Comparison of ENCODE assay signal across 8 cellular contexts in the genomic region with DNA sequence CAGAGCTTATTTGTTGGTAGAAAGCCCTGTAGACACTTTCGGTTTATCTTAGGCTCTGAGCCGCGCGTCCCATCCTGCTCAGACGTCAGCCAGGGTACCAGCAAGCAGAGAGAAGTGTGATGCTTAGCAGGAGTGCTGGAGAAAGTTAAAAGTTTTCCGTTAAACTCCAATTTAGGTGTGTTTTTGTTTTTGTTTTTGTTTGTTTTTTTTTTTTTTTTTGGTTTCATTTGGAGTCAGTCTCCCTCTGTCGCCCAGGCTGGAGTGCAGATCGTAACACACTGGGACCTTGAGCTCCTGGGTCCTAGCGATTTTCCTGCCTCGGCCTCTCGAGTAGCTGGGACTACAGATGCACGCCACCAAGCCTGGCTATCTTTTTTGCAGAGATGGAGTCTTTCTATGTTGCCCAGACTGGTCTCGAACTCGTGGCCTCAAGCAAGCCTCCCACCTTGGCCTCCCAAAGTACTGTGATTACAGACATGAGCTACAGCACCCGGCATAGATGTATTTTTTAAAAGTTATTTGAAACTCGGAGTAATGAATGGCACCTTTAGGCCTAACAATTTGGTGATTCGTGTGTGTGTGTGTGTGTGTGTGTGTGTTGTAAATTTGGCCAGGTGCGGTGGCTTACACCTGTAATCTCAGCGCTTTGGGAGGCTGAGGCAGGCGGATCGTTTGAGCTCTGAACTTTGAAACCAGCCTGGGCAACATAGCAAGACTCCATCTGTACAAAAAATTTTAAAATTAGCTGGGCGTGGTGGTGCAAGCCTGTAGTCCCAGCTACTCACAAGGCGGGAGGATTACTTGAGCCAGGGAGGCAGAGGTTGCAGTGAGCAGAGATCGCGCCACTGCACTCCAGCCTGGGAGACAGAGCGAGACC. TPM values are rescaled to one million over a fixed set of nuclear protein-coding genes. Genes with fewer than 3 reads are reported as not detected.
DNase-seq lines count a peak whose midpoint lies in the region; ATAC-seq and TF ChIP-seq lines count a peak whose summit lies in the region.

No MANE protein-coding gene starts in this region.

- H3K27me3 ChIP-seq in heart right ventricle: no peaks in the 10 kb centered on the region
- H3K27me3 ChIP-seq in duodenal mucosa (ENCODE audit: control insufficient read depth in 1 of 2, insufficient read depth in 2 of 2, low read length in 2 of 2): no peaks in the 10 kb centered on the region
- peaks cover 20% of the 10 kb centered on the region for H3K27me3 ChIP-seq in neural progenitor cell

- H3K36me3 ChIP-seq in heart right ventricle (no peaks in the 10 kb centered on the region), OCI-LY7 (ENCODE audit: insufficient read depth, low read length) (peaks cover 3% of the 10 kb centered on the region; the same call in 1 of the 2 replicates), duodenal mucosa (ENCODE audit: control insufficient read depth in 1 of 2, insufficient read depth in 2 of 2, low read length in 2 of 2) (no peaks in the 10 kb centered on the region), neural progenitor cell (no peaks in the 10 kb centered on the region)

- H3K36me3 Mint-ChIP-seq in neural progenitor cell: no peaks in the 10 kb centered on the region

- H3K9me3 Mint-ChIP-seq in neural progenitor cell: no peaks in the 10 kb centered on the region

- H3K79me2 ChIP-seq in OCI-LY7 (ENCODE audit: insufficient read depth, low read depth, low read length) (peaks cover 26% of the 10 kb centered on the region; the same call in 1 of the 2 replicates), neural progenitor cell (ENCODE audit: low read depth) (no peaks in the 10 kb centered on the region)

- peak overlapping the region; percentile 96 for H3K4me3 Mint-ChIP-seq in neural progenitor cell

- peak overlapping the region; percentile 37 to 100 (median 95) for H3K4me3 ChIP-seq in heart right ventricle
- H3K4me3 ChIP-seq in OCI-LY7 (ENCODE audit: low read depth, low read length, poor library complexity, severe bottlenecking): peak overlapping the region; percentile 82
- peak overlapping the region; percentile 82 for H3K4me3 ChIP-seq in duodenal mucosa (ENCODE audit: low read depth in 1 of 2, low read length in 2 of 2)
- peak overlapping the region; percentile 84 for H3K4me3 ChIP-seq in neural progenitor cell

- WGBS in heart right ventricle, 2 donors: 60 to 61% methylated on average over 26 of the region's 26 CpGs

- H3K9me2 ChIP-seq in OCI-LY7 (ENCODE audit: insufficient read depth, low read length): no peaks in the 10 kb centered on the region

- H3K4me2 ChIP-seq in OCI-LY7 (ENCODE audit: low read length): peak overlapping the region; percentile 83
- H3K4me2 ChIP-seq in neural progenitor cell: peak overlapping the region; percentile 75

- POLR2A ChIA-PET in OCI-LY7 (lab: Charles Lee): interaction anchor here (0.6 to 2.7 kb wide), 11 partner anchors 9 to 1623 kb away, joined by 3 to 17 read pairs (median 3); no protein-coding TSS in a partner anchor

- H3K9me3 ChIP-seq in heart right ventricle: no peaks in the 10 kb centered on the region
- no peaks in the 10 kb centered on the region for H3K9me3 ChIP-seq in OCI-LY7 (ENCODE audit: low read length)
- no peaks in the 10 kb centered on the region for H3K9me3 ChIP-seq in duodenal mucosa (ENCODE audit: control insufficient read depth in 1 of 2, low read length in 2 of 2)
- H3K9me3 ChIP-seq in neural progenitor cell (ENCODE audit: low read depth): no peaks in the 10 kb centered on the region

- BruUV-seq in OCI-LY7 (replicated peaks; lab: Mats Ljungman, UMichigan): TSS peak; percentile 73

- ATAC-seq in heart right ventricle: peak in 2 of 8 donors; percentile 1 to 31
- no peak for ATAC-seq in left ventricle myocardium superior
- no peak for ATAC-seq in HG02610 (IDR thresholded peaks at IDR 0.05; ENCODE audit: unreplicated experiment)
- ATAC-seq in GM19324 (IDR thresholded peaks at IDR 0.05; ENCODE audit: low FRiP score, unreplicated experiment): no peak

- H3K4me1 ChIP-seq in heart right ventricle: peaks cover under 1 to 32% (median 22%) of the 10 kb centered on the region in 9 donors
- peaks cover 63% of the 10 kb centered on the region for H3K4me1 ChIP-seq in OCI-LY7 (ENCODE audit: insufficient read depth, low read length, poor library complexity, severe bottlenecking)
- peaks cover 19 to 26% of the 10 kb centered on the region in 2 donors for H3K4me1 ChIP-seq in duodenal mucosa (ENCODE audit: control insufficient read depth in 1 of 2, insufficient read depth in 2 of 2, low read length in 2 of 2)
- H3K4me1 ChIP-seq in neural progenitor cell: peaks cover 3% of the 10 kb centered on the region

- TF ChIP-seq CTCF in heart right ventricle (IDR thresholded peaks at IDR 0.05) (no peak), OCI-LY7 (conservative IDR thresholded peaks at IDR 0.05; ENCODE audit: low read length) (no peak), neural progenitor cell (IDR thresholded peaks at IDR 0.05) (no peak)

- peaks cover 29% of the 10 kb centered on the region for H3K27me3 Mint-ChIP-seq in neural progenitor cell (ENCODE audit: insufficient read depth, low read depth)

- CTCF ChIA-PET in OCI-LY7 (lab: Charles Lee; ENCODE audit: unreplicated experiment): no interaction called here

- DNase-seq in heart right ventricle (no peak), left ventricle myocardium superior (no peak), OCI-LY7 (ENCODE audit: low spot score) (peak; percentile 88), neural progenitor cell (ENCODE audit: low spot score) (no peak), HK-2 (ENCODE audit: unreplicated experiment) (no peak)

- intact Hi-C loops in heart right ventricle (cut with DNase I) (loop anchor here in 4 of 10 donors (5.0 to 10.0 kb wide), 3 partner anchors 73 to 125 kb away; no protein-coding TSS in a partner anchor), left ventricle myocardium superior (cut with micrococcal nuclease) (no loop called here), OCI-LY7 (cut with micrococcal nuclease; ENCODE audit: unreplicated experiment) (loop anchor here (1.0 to 10.0 kb wide), 5 partner anchors 15 to 215 kb away; no protein-coding TSS in a partner anchor)

- H3K27ac Mint-ChIP-seq in neural progenitor cell: peak overlapping the region; percentile 96

- H2AFZ ChIP-seq in OCI-LY7 (ENCODE audit: low read length) (peak overlapping the region; percentile 55; the same call in 1 of the 2 replicates), neural progenitor cell (replicated peaks) (peak overlapping the region; percentile 74)

- peaks cover 30% of the 10 kb centered on the region for H3F3A ChIP-seq in neural progenitor cell (ENCODE audit: low read depth)

- no peaks in the 10 kb centered on the region for H4K20me1 ChIP-seq in OCI-LY7 (ENCODE audit: insufficient read depth, low read length)
- H4K20me1 ChIP-seq in neural progenitor cell (ENCODE audit: low read depth): peaks cover 9% of the 10 kb centered on the region

- peak overlapping the region; percentile 68 to 80 for H3K9ac ChIP-seq in duodenal mucosa (ENCODE audit: low read depth in 1 of 2, low read length in 2 of 2)
- H3K9ac ChIP-seq in neural progenitor cell: peak overlapping the region; percentile 1

- H3K4me1 Mint-ChIP-seq in neural progenitor cell: peaks cover 29% of the 10 kb centered on the region

- H3K27ac ChIP-seq in heart right ventricle (peak overlapping the region; percentile 70 to 95 (median 88)), OCI-LY7 (ENCODE audit: low read depth, low read length, poor library complexity, severe bottlenecking) (peak overlapping the region; percentile 90), duodenal mucosa (ENCODE audit: low read depth, low read length) (peak overlapping the region; percentile 80), neural progenitor cell (no peak overlapping the region)

RNA-seq across cellular contexts. Expression of gene HIP1, which starts 1.3 kb away (rescaled TPM):
- total RNA-seq in heart right ventricle (10 to 100 TPM; 16.4 to 32.4 (median 25.6) TPM), left ventricle myocardium superior (17.8 TPM), OCI-LY7 (2022) (27.8 and 30.5 TPM in 2 replicates), neural progenitor cell (ENCODE audit: low replicate concordance) (39.2 and 46.2 TPM in 2 replicates)
- polyA plus RNA-seq in heart right ventricle: 1 to 10 TPM; 7.0 to 7.4 TPM
- total RNA-seq in OCI-LY7 (2014; rRNA removed; shearing (Covaris generic)): 15.0 and 15.8 TPM in 2 replicates

RNA-seq across cellular contexts. Expression of gene CCL26, which starts 32.0 kb away (rescaled TPM):
- total RNA-seq in heart right ventricle (1 to 10 TPM in 1 of 10 donors, under 1 TPM in 4, not detected in 5; 0.55 to 2.0 (median 0.85) TPM), left ventricle myocardium superior (not detected), OCI-LY7 (2022) (not detected in 2 replicates), neural progenitor cell (ENCODE audit: low replicate concordance) (not detected in 2 replicates)
- polyA plus RNA-seq in heart right ventricle: 1 to 10 TPM; 1.0 to 1.2 TPM
- not detected in 2 replicates for total RNA-seq in OCI-LY7 (2014; rRNA removed; shearing (Covaris generic))
